Comparison of ENCODE assay signal across 9 cellular contexts in genomic region chr17:8965394-8966168, GRCh38. TPM values are rescaled to one million over a fixed set of nuclear protein-coding genes. Genes with fewer than 3 reads are reported as not detected.
DNase-seq lines count a peak whose midpoint lies in the region; ATAC-seq and TF ChIP-seq lines count a peak whose summit lies in the region.
"Had no signal": no experiment of that assay in that cellular context is flagged by ENCODE, and none has a peak within 500 bp of the region (broad histone marks: within the 10 kb centered on the region; RNA-seq: fewer than 3 reads in every experiment).

TSS of gene PIK3R5 (minus strand) at chr17:8965707. CDS start at chr17:8911494, 54,213 bp downstream.

- peaks cover 24% of the 10 kb centered on the region for H3K36me3 Mint-ChIP-seq in T-cell
- H3K36me3 Mint-ChIP-seq in activated naive CD8-positive, alpha-beta T cell treated with anti-CD3 and anti-CD28 coated beads for 36 hours: peaks cover 32% of the 10 kb centered on the region

- H3K4me3 Mint-ChIP-seq in T-cell: peak within 1 kb of the TSS; percentile 88 to 100 (median 99)
- peak within 1 kb of the TSS; percentile 93 for H3K4me3 Mint-ChIP-seq in activated naive CD8-positive, alpha-beta T cell treated with anti-CD3 and anti-CD28 coated beads for 36 hours

- TF ChIP-seq CTCF in lower leg skin (IDR thresholded peaks at IDR 0.05): no peak

- 3 to 7% methylated on average over 37 of the region's 72 CpGs for WGBS in lower leg skin, 2 donors

- H3K27ac Mint-ChIP-seq in T-cell: peak within 1 kb of the TSS; percentile 97 to 98
- peak within 1 kb of the TSS; percentile 94 for H3K27ac Mint-ChIP-seq in activated naive CD8-positive, alpha-beta T cell treated with anti-CD3 and anti-CD28 coated beads for 36 hours

- CTCF ChIA-PET in T-cell (lab: Charles Lee): interaction anchor here (0.5 to 1.6 kb wide), 10 partner anchors 11 to 286 kb away, joined by 3 to 7 read pairs (median 5); no protein-coding TSS in a partner anchor

- peaks cover 9 to 12% (median 12%) of the 10 kb centered on the region in 3 donors for H3K9me3 Mint-ChIP-seq in T-cell
- H3K9me3 Mint-ChIP-seq in activated naive CD8-positive, alpha-beta T cell treated with anti-CD3 and anti-CD28 coated beads for 36 hours: peaks cover 23% of the 10 kb centered on the region

- peaks cover 46 to 51% (median 48%) of the 10 kb centered on the region in 3 donors for H3K4me1 Mint-ChIP-seq in T-cell
- peaks cover 48% of the 10 kb centered on the region for H3K4me1 Mint-ChIP-seq in activated naive CD8-positive, alpha-beta T cell treated with anti-CD3 and anti-CD28 coated beads for 36 hours

- peak; percentile 53 to 89 (median 74) for DNase-seq in T-cell
- peak; percentile 79 for DNase-seq in activated naive CD8-positive, alpha-beta T cell treated with anti-CD3 and anti-CD28 coated beads for 36 hours
- peak in 1 of 2 donors; percentile 89 for DNase-seq in lower leg skin (ENCODE audit: low spot score in 2 of 2)
- DNase-seq in stimulated activated CD8-positive, alpha-beta memory T cell treated with anti-CD3 and anti-CD28 coated beads, Interleukin-15, amount 100 ng/mL, for 24 hours (ENCODE audit: low read depth): peak; percentile 76
- DNase-seq in A172 (ENCODE audit: low spot score): no peak
- DNase-seq in DMS79 treated with DMSO at 0.1 percent for 48 hours (lab: John Stamatoyannopoulos, UW): no peak

- POLR2A ChIA-PET in T-cell (lab: Charles Lee): interaction anchor here (0.6 to 1.1 kb wide), 4 partner anchors 22 to 367 kb away, joined by 3 to 4 read pairs (median 4); no protein-coding TSS in a partner anchor

- ATAC-seq in GM18511 (IDR thresholded peaks at IDR 0.05; ENCODE audit: unreplicated experiment) (peak; percentile 80), HG02973 (IDR thresholded peaks at IDR 0.05; ENCODE audit: unreplicated experiment) (peak; percentile 63), T-cell (replicated peaks in 1 of 4) (peak; percentile 78 to 84 (median 81))

- intact Hi-C loops in lower leg skin (cut with DNase I; ENCODE audit: low total_unique reads): no loop called here

- H3K4me3 ChIP-seq in lower leg skin (ENCODE audit: low read depth, poor library complexity, severe bottlenecking): peak within 1 kb of the TSS; percentile 8

- H3K27me3 Mint-ChIP-seq in T-cell: no peaks in the 10 kb centered on the region
- no peaks in the 10 kb centered on the region for H3K27me3 Mint-ChIP-seq in activated naive CD8-positive, alpha-beta T cell treated with anti-CD3 and anti-CD28 coated beads for 36 hours

- TF ChIP-seq POLR2A in lower leg skin (IDR thresholded peaks at IDR 0.05): no peak

RNA-seq across cellular contexts. Expression of gene PIK3R5, which starts in this region (rescaled TPM):
- total RNA-seq in T-cell (100 to 1,000 TPM; 118 to 210 (median 151) TPM), lower leg skin (10 to 100 TPM in 2 of 4 donors, 1 to 10 TPM in 2; 3.6 to 12.0 (median 8.2) TPM)
- 10 to 100 TPM; 27.9 to 32.6 TPM for total RNA-seq in activated naive CD8-positive, alpha-beta T cell treated with anti-CD3 and anti-CD28 coated beads for 36 hours
- total RNA-seq in A172 (2014; rRNA removed; shearing (Covaris generic)): 0.14 TPM in 1 of 2 replicates, not detected in the other
- total RNA-seq: M059J had no signal

Comparison
In these comparisons a context has a peak if more than half of its experiments do, and no peak if none do; other contexts are left out.
1. DNase-seq: peak in T-cell (34 of 34), activated naive CD8-positive, alpha-beta T cell treated with anti-CD3 and anti-CD28 coated beads for 36 hours (single experiment) and stimulated activated CD8-positive, alpha-beta memory T cell treated with anti-CD3 and anti-CD28 coated beads, Interleukin-15, amount 100 ng/mL, for 24 hours (single experiment); none in A172 (single experiment) and DMS79 treated with DMSO at 0.1 percent for 48 hours (single experiment).
2. Peak in every context shown above with its lines, with median percentiles within 50 percentile points of each other: ATAC-seq.